ENCODE assay signal across 8 cellular contexts in genomic region chr2:5465859-5466258, GRCh38.
"Had no signal": no experiment of that assay in that cellular context is flagged by ENCODE, and none has a peak within 500 bp of the region (broad histone marks: within the 10 kb centered on the region; RNA-seq: fewer than 3 reads in every experiment).

No MANE protein-coding gene starts in this region.

- H3K27ac Mint-ChIP-seq: GM23338, HFFc6 had no signal

- ATAC-seq: GM23338, HCT116, K562 had no signal

- H3K36me3 ChIP-seq: HAP-1 had no signal

- DNase-seq: H7, HFFc6, IMR-90, KG1 had no signal

- H3K4me3 Mint-ChIP-seq: GM23338, HFFc6 had no signal

- H3K4me3 ChIP-seq: GM23338, HAP-1, K562 had no signal

- H3K4me1 ChIP-seq: HAP-1 had no signal
